1 cellular context compared by ENCODE assay signal in genomic region chr11:9862981-9863380, GRCh38.
TF ChIP-seq lines count a peak whose summit lies in the region.

No MANE protein-coding gene starts in this region.

TF ChIP-seq in GM23338, 12 proteins besides CTCF, POLR2A, EP300 and RAD21 (continued from another document):
- TF ChIP-seq ZNF462 (CRISPR knock-in tag; IDR thresholded peaks at IDR 0.05) (peak; percentile 93), JUNB (IDR thresholded peaks at IDR 0.05; ENCODE audit: unreplicated experiment) (no peak), NANOG (IDR thresholded peaks at IDR 0.05; ENCODE audit: borderline replicate concordance) (peak; percentile 62; the same call in 1 of the 2 replicates)
